8 cellular contexts compared by ENCODE assay signal in the genomic region with DNA sequence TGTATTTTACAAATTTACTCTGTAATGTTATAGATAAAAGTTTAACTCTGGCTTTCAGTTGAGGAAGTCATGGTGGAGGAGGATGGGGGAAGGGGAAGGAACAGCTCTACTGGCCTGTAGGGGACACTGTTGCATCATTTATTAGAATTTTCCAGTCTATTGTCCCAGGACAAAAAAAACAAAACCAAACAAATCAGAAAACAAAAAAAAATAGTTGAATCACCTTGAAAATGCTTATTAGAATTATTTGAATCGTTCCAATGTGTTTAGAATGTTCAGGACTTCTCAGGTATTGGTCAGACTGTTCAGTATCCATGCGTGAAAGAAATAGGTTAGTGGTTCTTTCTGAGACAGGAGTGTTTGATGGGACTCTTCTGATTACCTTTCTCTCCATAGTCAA.
DNase-seq lines count a peak whose midpoint lies in the region; ATAC-seq, FAIRE-seq and TF ChIP-seq lines count a peak whose summit lies in the region.

No MANE protein-coding gene starts in this region.

- intact Hi-C loops in activated CD4-positive, alpha-beta T cell treated with anti-CD3 and anti-CD28 coated beads for 36 hours (cut with DNase I, micrococcal nuclease) = loop anchor here in 1 of 2 experiments (2.0 to 10.0 kb wide), 2 partner anchors 337 to 1309 kb away; no protein-coding TSS in a partner anchor

- no peaks in the 10 kb centered on the region for H4K20me1 ChIP-seq in keratinocyte (ENCODE audit: control insufficient read depth, extremely low read depth, insufficient read depth, low read length)

- FAIRE-seq in G401.6 (lab: Jason Lieb, UNC) (peak; percentile 17), keratinocyte (lab: Jason Lieb, UNC) (peak; percentile 13)

- H3K27me3 Mint-ChIP-seq in activated CD4-positive, alpha-beta T cell treated with anti-CD3 and anti-CD28 coated beads for 36 hours = no peaks in the 10 kb centered on the region

- no peaks in the 10 kb centered on the region for H3K36me3 ChIP-seq in keratinocyte (ENCODE audit: control insufficient read depth in 2 of 2, extremely low read depth in 1 of 2, insufficient read depth in 2 of 2, low read length in 2 of 2)

- no peaks in the 10 kb centered on the region for H3K9me1 ChIP-seq in keratinocyte (ENCODE audit: control insufficient read depth, extremely low read depth, insufficient read depth, low read length)

- H3K79me2 ChIP-seq in keratinocyte (ENCODE audit: control insufficient read depth, insufficient read depth, low read length) = no peaks in the 10 kb centered on the region

- no peaks in the 10 kb centered on the region for H3K4me1 ChIP-seq in keratinocyte (ENCODE audit: control insufficient read depth, extremely low read depth, insufficient read depth, low read length)

- H3K27ac Mint-ChIP-seq in activated CD4-positive, alpha-beta T cell treated with anti-CD3 and anti-CD28 coated beads for 36 hours = no peak overlapping the region

- dilution Hi-C loops in keratinocyte (cut with MboI; ENCODE audit: extremely low pct_ligation_motif_present, low sequenced_read_pairs) = loop anchor here (5.0 kb wide), 1 partner anchor 34 kb away; no protein-coding TSS in a partner anchor

- no peak overlapping the region for H3K4me3 Mint-ChIP-seq in activated CD4-positive, alpha-beta T cell treated with anti-CD3 and anti-CD28 coated beads for 36 hours

- H3K9me3 Mint-ChIP-seq in activated CD4-positive, alpha-beta T cell treated with anti-CD3 and anti-CD28 coated beads for 36 hours (ENCODE audit: low read depth) = no peaks in the 10 kb centered on the region

- TF ChIP-seq CTCF in astrocyte of the cerebellum (IDR thresholded peaks at IDR 0.05; ENCODE audit: low read depth, low read length, missing control alignments) (peak; percentile 79), keratinocyte (optimal IDR thresholded peaks at IDR 0.05 in 1 of 3, IDR thresholded peaks at IDR 0.05 in 1 of 3, conservative IDR thresholded peaks at IDR 0.05 in 1 of 3; ENCODE audit: extremely low read depth in 1 of 3, insufficient read depth in 2 of 3, low read length in 3 of 3) (peak; percentile 79 to 80 (median 79))

- H3K36me3 Mint-ChIP-seq in activated CD4-positive, alpha-beta T cell treated with anti-CD3 and anti-CD28 coated beads for 36 hours (ENCODE audit: low read depth) = peaks cover 5% of the 10 kb centered on the region

- CTCF ChIA-PET in activated CD4-positive, alpha-beta T cell treated with anti-CD3 and anti-CD28 coated beads for 36 hours (lab: Charles Lee) = interaction anchor here (1.3 to 1.4 kb wide), 2 partner anchors 10 to 1519 kb away, joined by 3 read pairs; no protein-coding TSS in a partner anchor

- no peak overlapping the region for H3K27ac ChIP-seq in keratinocyte (ENCODE audit: control insufficient read depth, insufficient read depth, low read length)
- H3K27ac ChIP-seq in caudate nucleus (ENCODE audit: low read depth, low read length) = no peak overlapping the region

- no peaks in the 10 kb centered on the region for H3K9me3 ChIP-seq in keratinocyte (ENCODE audit: control insufficient read depth, low read depth, low read length)

- no peak overlapping the region for H3K9ac ChIP-seq in keratinocyte (ENCODE audit: control insufficient read depth, extremely low read depth, insufficient read depth, low read length)

- H3K4me3 ChIP-seq in astrocyte of the cerebellum (ENCODE audit: low read depth, low read length) (no peak overlapping the region), keratinocyte (ENCODE audit: control insufficient read depth in 2 of 3, extremely low read depth in 1 of 3, insufficient read depth in 2 of 3, low read depth in 1 of 3, low read length in 3 of 3) (no peak overlapping the region)

- no peak overlapping the region for H2AFZ ChIP-seq in keratinocyte (ENCODE audit: control insufficient read depth, low read length)

- POLR2A ChIA-PET in activated CD4-positive, alpha-beta T cell treated with anti-CD3 and anti-CD28 coated beads for 36 hours (lab: Charles Lee) = no interaction called here

- ATAC-seq in GM19397 (IDR thresholded peaks at IDR 0.05; ENCODE audit: unreplicated experiment) (no peak), GM18498 (IDR thresholded peaks at IDR 0.05; ENCODE audit: unreplicated experiment) (no peak)
- no peak for ATAC-seq in activated CD4-positive, alpha-beta T cell treated with anti-CD3 and anti-CD28 coated beads for 36 hours

- in situ Hi-C loops in astrocyte of the cerebellum (cut with HindIII; ENCODE audit: low sequenced_read_pairs) = loop anchor here (5.0 kb wide), 1 partner anchor 131 kb away; no protein-coding TSS in a partner anchor

- peak; percentile 12 for DNase-seq in HuH-7 (ENCODE audit: low spot score)
- DNase-seq in astrocyte of the cerebellum (ENCODE audit: low read depth) = peak; percentile 55
- DNase-seq in keratinocyte (ENCODE audit: low read depth, low spot score) = no peak
- DNase-seq in caudate nucleus (lab: John Stamatoyannopoulos, UW) = no peak
- DNase-seq in activated CD4-positive, alpha-beta T cell treated with anti-CD3 and anti-CD28 coated beads for 36 hours = no peak

- peaks cover under 1% of the 10 kb centered on the region for H3K4me1 Mint-ChIP-seq in activated CD4-positive, alpha-beta T cell treated with anti-CD3 and anti-CD28 coated beads for 36 hours

- H3K27me3 ChIP-seq in keratinocyte (ENCODE audit: control insufficient read depth, extremely low read depth, insufficient read depth, low read length) = no peaks in the 10 kb centered on the region

- H3K4me2 ChIP-seq in keratinocyte (ENCODE audit: control insufficient read depth, extremely low read depth, insufficient read depth, low read depth, low read length) = no peak overlapping the region

Comparison
In these comparisons a context has a peak if more than half of its experiments do, and no peak if none do; other contexts are left out.
1. DNase-seq: peak in HuH-7 (single experiment) and astrocyte of the cerebellum (single experiment); none in keratinocyte (single experiment), caudate nucleus (0 of 61) and activated CD4-positive, alpha-beta T cell treated with anti-CD3 and anti-CD28 coated beads for 36 hours (single experiment).